Comparison of ENCODE assay signal across 9 cellular contexts in genomic region chr10:4344544-4344994, GRCh38.
DNase-seq lines count a peak whose midpoint lies in the region; ATAC-seq and TF ChIP-seq lines count a peak whose summit lies in the region.
"Had no signal": no experiment of that assay in that cellular context is flagged by ENCODE, and none has a peak within 500 bp of the region (broad histone marks: within the 10 kb centered on the region; RNA-seq: fewer than 3 reads in every experiment).

No MANE protein-coding gene starts in this region.

- H3K79me2 ChIP-seq in HCT116 (ENCODE audit: insufficient read depth, low read length), result no peaks in the 10 kb centered on the region

- intact Hi-C loops in HCT116 (cut with micrococcal nuclease) (no loop called here), gastrocnemius medialis (cut with DNase I; ENCODE audit: low total_unique reads) (loop anchor here (2.0 to 5.0 kb wide), 3 partner anchors 312 to 624 kb away; no protein-coding TSS in a partner anchor)

- H3K9me3 ChIP-seq in HCT116 (ENCODE audit: control insufficient read depth in 1 of 2, insufficient read depth in 1 of 2, low read depth in 1 of 2, low read length in 2 of 2) (no peaks in the 10 kb centered on the region), gastrocnemius medialis (no peaks in the 10 kb centered on the region)

- peaks cover 14 to 21% of the 10 kb centered on the region in 2 experiments for H3K4me1 ChIP-seq in HCT116 (ENCODE audit: control insufficient read depth in 1 of 2, insufficient read depth in 2 of 2, low read length in 2 of 2)
- peaks cover 19 to 23% of the 10 kb centered on the region in 2 donors for H3K4me1 ChIP-seq in gastrocnemius medialis

- no peak overlapping the region for H3K4me3 Mint-ChIP-seq in WTC11

- peak; percentile 92 for ATAC-seq in HCT116
- ATAC-seq in WTC11, result peak; percentile 80
- ATAC-seq in gastrocnemius medialis, result peak; percentile 97 to 98
- no peak for ATAC-seq in GM21381 (IDR thresholded peaks at IDR 0.05; ENCODE audit: unreplicated experiment)
- ATAC-seq: K562 had no signal

- no peaks in the 10 kb centered on the region for H3K36me3 Mint-ChIP-seq in WTC11

- DNase-seq in HCT116 (ENCODE audit: low read depth, low spot score), result peak; percentile 89
- no peak for DNase-seq in WTC11 (ENCODE audit: low spot score)
- peak; percentile 99 for DNase-seq in foreskin fibroblast
- DNase-seq in gastrocnemius medialis, result peak; percentile 68 to 77
- no peak for DNase-seq in NCI-H2107 treated with DMSO at 0.1 percent for 48 hours (lab: John Stamatoyannopoulos, UW; ENCODE audit: unreplicated experiment)
- no peak for DNase-seq in GM13976 (ENCODE audit: low spot score)
- DNase-seq in cortex of kidney (lab: John Stamatoyannopoulos, UW), result no peak

- CTCF ChIA-PET in HCT116 (lab: Charles Lee), result interaction anchor here (0.9 to 1.0 kb wide), 2 partner anchors 9 to 10 kb away, joined by 3 to 4 read pairs; no protein-coding TSS in a partner anchor
- CTCF ChIA-PET in WTC11 (lab: Charles Lee), result no interaction called here

- BruUV-seq in HCT116 (replicated peaks; lab: Mats Ljungman, UMichigan), result no TSS peak

- no peaks in the 10 kb centered on the region for H3K27me3 Mint-ChIP-seq in WTC11 (ENCODE audit: low read depth)

- H3K27me3 ChIP-seq in HCT116 (ENCODE audit: insufficient read depth, low read length) (no peaks in the 10 kb centered on the region), gastrocnemius medialis (no peaks in the 10 kb centered on the region)

- TF ChIP-seq POLR2A in HCT116 (IDR thresholded peaks at IDR 0.05; ENCODE audit: borderline replicate concordance, extremely low read depth, insufficient read depth, insufficient read length), result no peak
- TF ChIP-seq POLR2A in gastrocnemius medialis (IDR thresholded peaks at IDR 0.05), result no peak

- TF ChIP-seq CTCF in HCT116 (IDR thresholded peaks at IDR 0.05 in 2 of 3, conservative IDR thresholded peaks at IDR 0.05 in 1 of 3; ENCODE audit: borderline replicate concordance in 1 of 3, insufficient read depth in 1 of 3, low read depth in 2 of 3, low read length in 2 of 3), result no peak
- no peak for TF ChIP-seq CTCF in WTC11 (IDR thresholded peaks at IDR 0.05)
- TF ChIP-seq CTCF in foreskin fibroblast (IDR thresholded peaks at IDR 0.05; ENCODE audit: low read depth, low read length), result peak; percentile 25
- peak in 3 of 5 experiments; percentile 10 to 25 (median 13) for TF ChIP-seq CTCF in gastrocnemius medialis (IDR thresholded peaks at IDR 0.05 in 4 of 5, conservative IDR thresholded peaks at IDR 0.05 in 1 of 5)
- no peak for TF ChIP-seq CTCF in GM13976 (IDR thresholded peaks at IDR 0.05; ENCODE audit: borderline replicate concordance, control extremely low read depth, extremely low read depth, insufficient read depth, missing control alignments)

- no peaks in the 10 kb centered on the region for H3K9me2 ChIP-seq in HCT116 (ENCODE audit: insufficient read depth)

- peak; percentile 39 for TF ChIP-seq RAD21 in HCT116 (IDR thresholded peaks at IDR 0.05; ENCODE audit: low read depth)

- RAD21 ChIA-PET in HCT116 (lab: Charles Lee; ENCODE audit: low non-redundant PET in 1 of 2, low total read pairs in 2 of 2, uncharacterized antibody in 2 of 2, unreplicated experiment in 2 of 2), result interaction anchor here (0.7 to 0.8 kb wide), 3 partner anchors 437 to 1147 kb away, joined by 3 read pairs; no protein-coding TSS in a partner anchor

- H3K4me1 Mint-ChIP-seq in WTC11, result peaks cover 19% of the 10 kb centered on the region

- no peaks in the 10 kb centered on the region for H4K20me1 ChIP-seq in HCT116 (ENCODE audit: insufficient read depth)

- no peaks in the 10 kb centered on the region for H3K9me3 Mint-ChIP-seq in WTC11

- H3K4me3 ChIP-seq in HCT116 (replicated peaks in 1 of 2; ENCODE audit: low read depth in 1 of 2, low read length in 2 of 2), result peak overlapping the region in 1 of 2 experiments; percentile 24; a peak in 2 of 4 replicates
- no peak overlapping the region for H3K4me3 ChIP-seq in foreskin fibroblast (ENCODE audit: low read depth in 1 of 2, low read length in 2 of 2)
- H3K4me3 ChIP-seq in gastrocnemius medialis, result no peak overlapping the region
- H3K4me3 ChIP-seq: K562 had no signal

- H3K4me2 ChIP-seq in HCT116 (ENCODE audit: low read length), result peak overlapping the region; percentile 65

- no peak overlapping the region for H3K27ac Mint-ChIP-seq in WTC11

- in situ Hi-C loops in gastrocnemius medialis (cut with MboI; ENCODE audit: low sequenced_read_pairs in 4 of 4), result loop anchor here in 1 of 4 donors (25.0 kb wide), 1 partner anchor 418 kb away; no protein-coding TSS in a partner anchor
- in situ Hi-C loops in GM13976 (cut with MboI; ENCODE audit: low sequenced_read_pairs, unreplicated experiment), result no loop called here

- peak overlapping the region; percentile 79 for H2AFZ ChIP-seq in HCT116 (ENCODE audit: low read depth, low read length, poor library complexity, severe bottlenecking)

- H3K36me3 ChIP-seq in HCT116 (ENCODE audit: control insufficient read depth in 1 of 2, insufficient read depth in 2 of 2, low read length in 2 of 2) (no peaks in the 10 kb centered on the region), gastrocnemius medialis (no peaks in the 10 kb centered on the region)

- POLR2A ChIA-PET in HCT116 (lab: Charles Lee), result interaction anchor here (0.8 to 2.4 kb wide), 6 partner anchors 9 to 560 kb away, joined by 3 to 12 read pairs (median 4); partner anchors contain the start of gene KLF6
- POLR2A ChIA-PET in WTC11 (lab: Charles Lee), result no interaction called here

- no peak overlapping the region for H3K9ac ChIP-seq in HCT116 (ENCODE audit: low read length)

- H3K27ac ChIP-seq in HCT116 (ENCODE audit: low read depth, low read length) (peak overlapping the region; percentile 12; the same call in 1 of the 2 replicates), gastrocnemius medialis (peak overlapping the region; percentile 60 to 89 (median 76))

TF ChIP-seq in HCT116, 20 proteins besides CTCF, POLR2A, EP300 and RAD21 (continues in another document):
- TF ChIP-seq ATF3 (IDR thresholded peaks at IDR 0.05), result peak; percentile 63; the same call in 1 of the 2 replicates
- peak; percentile 78 for TF ChIP-seq JUND (IDR thresholded peaks at IDR 0.05)
- TF ChIP-seq FOSL1 (IDR thresholded peaks at IDR 0.05; ENCODE audit: low read depth), result peak; percentile 85
- TF ChIP-seq SP1 (IDR thresholded peaks at IDR 0.05; ENCODE audit: low read depth), result peak; percentile 77
- TF ChIP-seq ZFX (IDR thresholded peaks at IDR 0.05), result no peak
- no peak for TF ChIP-seq ZNF274 (IDR thresholded peaks at IDR 0.05; ENCODE audit: low read depth, low read length)
- no peak for TF ChIP-seq ELF1 (IDR thresholded peaks at IDR 0.05; ENCODE audit: borderline replicate concordance, low read depth)
- TF ChIP-seq TCF7L2 (IDR thresholded peaks at IDR 0.05; ENCODE audit: borderline replicate concordance, extremely low read depth, insufficient read depth, insufficient read length), result peak; percentile 82

TF ChIP-seq in WTC11, 78 proteins besides CTCF, POLR2A, EP300 and RAD21 (continues in another document):
- no peak for TF ChIP-seq ZNF416 (CRISPR knock-in tag; IDR thresholded peaks at IDR 0.05)
- TF ChIP-seq, protein P1, sequence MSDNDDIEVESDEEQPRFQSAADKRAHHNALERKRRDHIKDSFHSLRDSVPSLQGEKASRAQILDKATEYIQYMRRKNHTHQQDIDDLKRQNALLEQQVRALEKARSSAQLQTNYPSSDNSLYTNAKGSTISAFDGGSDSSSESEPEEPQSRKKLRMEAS (CRISPR knock-in tag; IDR thresholded peaks at IDR 0.05), result no peak
- TF ChIP-seq, protein P2, sequence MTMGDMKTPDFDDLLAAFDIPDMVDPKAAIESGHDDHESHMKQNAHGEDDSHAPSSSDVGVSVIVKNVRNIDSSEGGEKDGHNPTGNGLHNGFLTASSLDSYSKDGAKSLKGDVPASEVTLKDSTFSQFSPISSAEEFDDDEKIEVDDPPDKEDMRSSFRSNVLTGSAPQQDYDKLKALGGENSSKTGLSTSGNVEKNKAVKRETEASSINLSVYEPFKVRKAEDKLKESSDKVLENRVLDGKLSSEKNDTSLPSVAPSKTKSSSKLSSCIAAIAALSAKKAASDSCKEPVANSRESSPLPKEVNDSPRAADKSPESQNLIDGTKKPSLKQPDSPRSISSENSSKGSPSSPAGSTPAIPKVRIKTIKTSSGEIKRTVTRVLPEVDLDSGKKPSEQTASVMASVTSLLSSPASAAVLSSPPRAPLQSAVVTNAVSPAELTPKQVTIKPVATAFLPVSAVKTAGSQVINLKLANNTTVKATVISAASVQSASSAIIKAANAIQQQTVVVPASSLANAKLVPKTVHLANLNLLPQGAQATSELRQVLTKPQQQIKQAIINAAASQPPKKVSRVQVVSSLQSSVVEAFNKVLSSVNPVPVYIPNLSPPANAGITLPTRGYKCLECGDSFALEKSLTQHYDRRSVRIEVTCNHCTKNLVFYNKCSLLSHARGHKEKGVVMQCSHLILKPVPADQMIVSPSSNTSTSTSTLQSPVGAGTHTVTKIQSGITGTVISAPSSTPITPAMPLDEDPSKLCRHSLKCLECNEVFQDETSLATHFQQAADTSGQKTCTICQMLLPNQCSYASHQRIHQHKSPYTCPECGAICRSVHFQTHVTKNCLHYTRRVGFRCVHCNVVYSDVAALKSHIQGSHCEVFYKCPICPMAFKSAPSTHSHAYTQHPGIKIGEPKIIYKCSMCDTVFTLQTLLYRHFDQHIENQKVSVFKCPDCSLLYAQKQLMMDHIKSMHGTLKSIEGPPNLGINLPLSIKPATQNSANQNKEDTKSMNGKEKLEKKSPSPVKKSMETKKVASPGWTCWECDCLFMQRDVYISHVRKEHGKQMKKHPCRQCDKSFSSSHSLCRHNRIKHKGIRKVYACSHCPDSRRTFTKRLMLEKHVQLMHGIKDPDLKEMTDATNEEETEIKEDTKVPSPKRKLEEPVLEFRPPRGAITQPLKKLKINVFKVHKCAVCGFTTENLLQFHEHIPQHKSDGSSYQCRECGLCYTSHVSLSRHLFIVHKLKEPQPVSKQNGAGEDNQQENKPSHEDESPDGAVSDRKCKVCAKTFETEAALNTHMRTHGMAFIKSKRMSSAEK (CRISPR knock-in tag; IDR thresholded peaks at IDR 0.05; ENCODE audit: borderline replicate concordance), result no peak
- TF ChIP-seq ZSCAN18 (CRISPR knock-in tag; IDR thresholded peaks at IDR 0.05), result no peak
- no peak for TF ChIP-seq CREB1 (CRISPR knock-in tag; IDR thresholded peaks at IDR 0.05)
- no peak for TF ChIP-seq ZNF423 (CRISPR knock-in tag; IDR thresholded peaks at IDR 0.05)
- TF ChIP-seq FOXJ3 (CRISPR knock-in tag; IDR thresholded peaks at IDR 0.05; ENCODE audit: borderline replicate concordance), result no peak
- no peak for TF ChIP-seq TEAD1 (CRISPR knock-in tag; IDR thresholded peaks at IDR 0.05)

Comparison
In these comparisons a context has a peak if more than half of its experiments do, and no peak if none do; other contexts are left out.
1. DNase-seq: peak in HCT116 (single experiment), foreskin fibroblast (2 of 2) and gastrocnemius medialis (2 of 2); none in WTC11 (single experiment), NCI-H2107 treated with DMSO at 0.1 percent for 48 hours (single experiment), GM13976 (single experiment) and cortex of kidney (single experiment).
2. CTCF ChIP-seq: peak in foreskin fibroblast (single experiment) and gastrocnemius medialis (3 of 5); none in HCT116 (0 of 3), WTC11 (single experiment) and GM13976 (single experiment).